Comparison of ENCODE assay signal across 29 cellular contexts in genomic region chr7:20661884-20662283, GRCh38. TPM values are rescaled to one million over a fixed set of nuclear protein-coding genes. Genes with fewer than 3 reads are reported as not detected.
DNase-seq lines count a peak whose midpoint lies in the region; ATAC-seq and TF ChIP-seq lines count a peak whose summit lies in the region.
"Had no signal": no experiment of that assay in that cellular context is flagged by ENCODE, and none has a peak within 500 bp of the region (broad histone marks: within the 10 kb centered on the region; RNA-seq: fewer than 3 reads in every experiment).

No MANE protein-coding gene starts in this region.

- no peak for TF ChIP-seq POLR2A in testis (IDR thresholded peaks at IDR 0.05)
- no peak for TF ChIP-seq POLR2A in breast epithelium (IDR thresholded peaks at IDR 0.05)

- ATAC-seq in GM18511 (IDR thresholded peaks at IDR 0.05; ENCODE audit: unreplicated experiment) (peak; percentile 77), GM19452 (IDR thresholded peaks at IDR 0.05; ENCODE audit: unreplicated experiment) (peak; percentile 81), HG02870 (IDR thresholded peaks at IDR 0.05; ENCODE audit: unreplicated experiment) (peak; percentile 75), HG03565 (IDR thresholded peaks at IDR 0.05; ENCODE audit: unreplicated experiment) (peak; percentile 68)
- ATAC-seq: mucosa of descending colon had no signal

- H3K27ac ChIP-seq in testis, result no peak overlapping the region
- no peak overlapping the region for H3K27ac ChIP-seq in breast epithelium
- H3K27ac ChIP-seq: C4-2B, sigmoid colon had no signal

- intact Hi-C loops in testis (cut with DNase I; ENCODE audit: low total_unique reads) (no loop called here), breast epithelium (cut with DNase I; ENCODE audit: low total_unique reads) (no loop called here)

- H3K9me3 ChIP-seq in testis (no peaks in the 10 kb centered on the region), breast epithelium (no peaks in the 10 kb centered on the region)
- H3K9me3 ChIP-seq: mucosa of descending colon, sigmoid colon, SK-N-SH had no signal

- H3K4me1 ChIP-seq in testis (no peaks in the 10 kb centered on the region), breast epithelium (no peaks in the 10 kb centered on the region)
- H3K4me1 ChIP-seq: sigmoid colon had no signal

- DNase-seq in NCI-H2227 treated with DMSO at 0.1 percent for 48 hours (lab: John Stamatoyannopoulos, UW), result no peak
- DNase-seq in NCI-H1694 treated with DMSO at 0.1 percent for 48 hours (lab: John Stamatoyannopoulos, UW), result no peak
- no peak for DNase-seq in testis
- no peak for DNase-seq in breast epithelium (ENCODE audit: low spot score in 2 of 2)
- DNase-seq: activated CD4-positive, CD25-positive, alpha-beta regulatory T cell treated with anti-CD3 and anti-CD28 coated beads, Interleukin-2, amount 50 U/mL, for 72 hours; activated naive CD4-positive, alpha-beta T cell treated with anti-CD3 and anti-CD28 coated beads for 36 hours; activated T-cell treated with anti-CD3 and anti-CD28 coated beads, Interleukin-2, amount 50 U/mL, for 48 hours; central memory CD4-positive, alpha-beta T cell; EL; foreskin fibroblast; hippocampal formation; mucosa of descending colon; NCI-H1105; NCI-H510A; posterior cingulate gyrus; RPMI8226; sigmoid colon; SK-N-SH; T1000 had no signal

- no peak for TF ChIP-seq CTCF in testis (IDR thresholded peaks at IDR 0.05)
- no peak for TF ChIP-seq CTCF in breast epithelium (IDR thresholded peaks at IDR 0.05)

- WGBS in testis, 2 donors, result 89 to 92% methylated on average over 4 of the region's 4 CpGs

- H3K36me3 ChIP-seq in testis (ENCODE audit: low read depth, missing control alignments) (no peaks in the 10 kb centered on the region), breast epithelium (no peaks in the 10 kb centered on the region)
- H3K36me3 ChIP-seq: sigmoid colon had no signal

- H3K27me3 ChIP-seq in testis, result no peaks in the 10 kb centered on the region
- H3K27me3 ChIP-seq in breast epithelium, result peaks cover 0 to 4% of the 10 kb centered on the region in 2 donors
- H3K27me3 ChIP-seq: sigmoid colon had no signal

- H3K4me3 ChIP-seq in testis (no peak overlapping the region), breast epithelium (no peak overlapping the region)
- H3K4me3 ChIP-seq: mucosa of descending colon, sigmoid colon had no signal

RNA-seq across cellular contexts. Expression of gene ABCB5, which starts 46.4 kb away (rescaled TPM):
- total RNA-seq in testis (1 to 10 TPM in 1 of 2 donors, under 1 TPM in 1; 0.79 to 1.2 TPM), breast epithelium (1 to 10 TPM; 4.7 to 7.4 (median 5.6) TPM)
- 1.3 TPM for polyA plus RNA-seq in testis (ENCODE audit: insufficient read depth, low read depth, low replicate concordance)
- total RNA-seq: activated CD8-positive, alpha-beta memory T cell treated with anti-CD3 and anti-CD28 coated beads for 36 hours; activated naive CD4-positive, alpha-beta T cell treated with anti-CD3 and anti-CD28 coated beads for 36 hours; epithelial cell of proximal tubule; LHCN-M2; neural crest cell; temporal lobe had no signal
- polyA plus RNA-seq: SK-N-SH had no signal
